8 cellular contexts compared by ENCODE assay signal in the genomic region with DNA sequence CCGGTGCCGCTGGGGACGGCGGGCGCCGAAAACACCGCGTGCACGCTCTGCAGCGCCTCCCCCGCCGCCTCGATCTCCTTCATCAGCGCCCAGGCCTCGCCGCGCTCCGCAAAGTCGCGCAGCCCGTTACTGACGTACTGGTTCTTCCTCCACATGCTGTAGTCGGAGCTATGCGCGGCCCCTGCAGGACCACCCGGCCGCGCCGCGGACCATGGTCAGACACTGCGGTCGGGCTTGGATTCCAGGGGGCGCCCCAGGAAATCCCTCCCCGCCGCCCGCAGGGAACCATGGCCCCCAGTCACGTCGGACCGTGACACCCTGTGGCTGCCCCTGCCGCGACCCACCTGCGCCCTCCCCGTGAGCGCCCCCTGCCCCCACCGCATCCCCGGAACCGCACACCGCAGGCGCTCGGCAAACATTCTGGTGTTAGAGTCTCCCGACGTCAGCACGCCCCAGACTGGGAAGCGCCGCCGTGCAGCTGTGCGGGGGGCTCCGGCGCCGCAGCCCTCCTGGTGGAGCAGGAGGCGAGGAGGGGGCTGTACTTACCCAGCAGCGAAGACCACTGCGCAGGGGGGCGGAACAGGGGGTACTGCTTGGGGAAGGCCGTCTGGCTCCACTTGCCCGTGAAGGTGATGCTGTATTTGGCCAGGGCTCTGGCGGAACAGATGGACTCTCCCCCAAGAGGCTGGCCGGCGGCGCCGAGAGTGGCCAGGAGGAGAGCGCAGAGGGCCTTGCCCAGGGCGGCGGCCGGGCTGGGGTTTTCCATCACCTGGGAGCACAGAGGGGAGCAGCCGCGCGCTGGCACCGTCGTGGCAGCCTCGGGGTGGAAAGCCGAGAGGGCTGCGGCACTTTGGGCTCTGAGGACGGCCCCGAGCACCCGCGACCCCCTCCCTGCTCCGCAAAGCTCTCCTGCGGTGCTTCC. TPM values are rescaled to one million over a fixed set of nuclear protein-coding genes. Genes with fewer than 3 reads are reported as not detected.
DNase-seq lines count a peak whose midpoint lies in the region; ATAC-seq and TF ChIP-seq lines count a peak whose summit lies in the region.

No MANE protein-coding gene starts in this region.

- intact Hi-C loops in dendritic cell treated with granulocyte-macrophage colony-stimulating factor and Interleukin-4, amounts not matched to agents 40 ng/mL and 50 ng/mL, for 4 days (cut with micrococcal nuclease): no loop called here

- DNase-seq in AG10803 (ENCODE audit: low read depth): no peak
- DNase-seq in GM10266 (ENCODE audit: extremely low spot score): no peak
- no peak for DNase-seq in DMS153 treated with DMSO at 0.1 percent for 48 hours (lab: John Stamatoyannopoulos, UW; ENCODE audit: unreplicated experiment)

- H3K36me3 ChIP-seq in subcutaneous abdominal adipose tissue (ENCODE audit: control insufficient read depth in 5 of 5, insufficient read depth in 5 of 5, low read length in 5 of 5): peaks cover 0 to 11% (median 5%) of the 10 kb centered on the region in 5 donors

- peaks cover 23% of the 10 kb centered on the region for H3K27me3 ChIP-seq in mononuclear cell (ENCODE audit: insufficient read depth, low read length)
- H3K27me3 ChIP-seq in subcutaneous abdominal adipose tissue (ENCODE audit: control insufficient read depth in 5 of 5, insufficient read depth in 4 of 5, low read length in 5 of 5): peaks cover 0 to 36% (median 23%) of the 10 kb centered on the region in 5 donors

- H3K4me3 ChIP-seq in AG10803 (ENCODE audit: low read length) (peak overlapping the region; percentile 56), mononuclear cell (ENCODE audit: low read length) (peak overlapping the region; percentile 28), subcutaneous abdominal adipose tissue (ENCODE audit: low read depth in 1 of 5, low read length in 5 of 5) (peak overlapping the region in 4 of 5 donors; percentile 48 to 62 (median 54))

- ATAC-seq in HG03139 (IDR thresholded peaks at IDR 0.05; ENCODE audit: unreplicated experiment): no peak

- H3K27ac ChIP-seq in VCaP (peak overlapping the region; percentile 100), subcutaneous abdominal adipose tissue (ENCODE audit: low read depth, low read length) (no peak overlapping the region)

- no peak overlapping the region for H3K9ac ChIP-seq in subcutaneous abdominal adipose tissue (ENCODE audit: low read length in 5 of 5)

- H3K4me1 ChIP-seq in mononuclear cell (ENCODE audit: insufficient read depth, low read length) (peaks cover 34% of the 10 kb centered on the region), subcutaneous abdominal adipose tissue (ENCODE audit: control insufficient read depth in 5 of 5, insufficient read depth in 5 of 5, low read length in 5 of 5) (peaks cover 4 to 80% (median 66%) of the 10 kb centered on the region in 5 donors)

- no peaks in the 10 kb centered on the region for H3K36me3 Mint-ChIP-seq in dendritic cell treated with granulocyte-macrophage colony-stimulating factor and Interleukin-4, amounts not matched to agents 40 ng/mL and 50 ng/mL, for 4 days (ENCODE audit: low read depth)

- peaks cover 26% of the 10 kb centered on the region for H3K4me1 Mint-ChIP-seq in dendritic cell treated with granulocyte-macrophage colony-stimulating factor and Interleukin-4, amounts not matched to agents 40 ng/mL and 50 ng/mL, for 4 days (ENCODE audit: low read depth)

- H3K27ac Mint-ChIP-seq in dendritic cell treated with granulocyte-macrophage colony-stimulating factor and Interleukin-4, amounts not matched to agents 40 ng/mL and 50 ng/mL, for 4 days: no peak overlapping the region

- TF ChIP-seq CTCF in AG10803 (conservative IDR thresholded peaks at IDR 0.05; ENCODE audit: low read length) (no peak), VCaP (conservative IDR thresholded peaks at IDR 0.05) (no peak), GM10266 (IDR thresholded peaks at IDR 0.05; ENCODE audit: control insufficient read depth, insufficient read depth, low read depth, missing control alignments) (no peak)

- H3K4me3 Mint-ChIP-seq in dendritic cell treated with granulocyte-macrophage colony-stimulating factor and Interleukin-4, amounts not matched to agents 40 ng/mL and 50 ng/mL, for 4 days: peak overlapping the region; percentile 59

- H3K9me3 ChIP-seq in mononuclear cell (ENCODE audit: low read depth, low read length) (no peaks in the 10 kb centered on the region), subcutaneous abdominal adipose tissue (ENCODE audit: control insufficient read depth in 5 of 5, low read length in 5 of 5) (no peaks in the 10 kb centered on the region)

- peaks cover 88% of the 10 kb centered on the region for H3K27me3 Mint-ChIP-seq in dendritic cell treated with granulocyte-macrophage colony-stimulating factor and Interleukin-4, amounts not matched to agents 40 ng/mL and 50 ng/mL, for 4 days

- no peaks in the 10 kb centered on the region for H3K9me3 Mint-ChIP-seq in dendritic cell treated with granulocyte-macrophage colony-stimulating factor and Interleukin-4, amounts not matched to agents 40 ng/mL and 50 ng/mL, for 4 days

RNA-seq across cellular contexts. Expression of a gene that starts 0.8 kb away (rescaled TPM):
- 25.5 TPM for total RNA-seq in mononuclear cell

RNA-seq across cellular contexts. Expression of a gene that starts 58.2 kb away (rescaled TPM):
- 3.1 TPM for total RNA-seq in mononuclear cell
